In the genomic region with DNA sequence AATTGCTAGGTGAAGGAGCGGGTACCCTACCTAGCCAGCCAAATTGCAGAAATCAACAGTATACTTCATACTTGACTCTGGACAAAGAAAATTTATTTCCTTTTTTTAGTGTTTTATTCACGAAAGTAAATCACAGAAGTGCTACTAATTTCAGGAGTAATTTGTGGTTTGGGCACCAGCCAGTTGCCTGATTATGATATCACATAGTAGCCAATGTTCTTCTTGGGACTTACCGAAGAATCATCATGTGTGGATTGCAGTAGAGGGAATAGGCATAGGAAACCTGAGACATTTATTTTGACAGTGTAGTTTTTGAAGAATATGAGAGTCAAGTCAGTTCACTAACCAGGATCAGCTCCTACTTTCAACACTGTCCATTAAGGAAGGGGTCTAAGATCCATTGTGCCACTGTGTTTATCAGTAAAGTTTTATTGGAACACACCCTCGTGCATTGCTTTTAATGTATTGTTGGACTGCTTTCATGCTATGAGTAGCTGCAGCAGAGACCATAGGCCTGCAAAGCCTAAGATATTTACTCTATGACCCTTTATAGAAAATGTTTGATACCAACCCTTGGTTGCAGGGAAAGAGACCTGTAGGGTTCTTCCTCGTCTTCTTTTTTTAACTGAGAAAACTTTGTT, we compare ENCODE assay signal across 26 cellular contexts. TPM values are rescaled to one million over a fixed set of nuclear protein-coding genes. Genes with fewer than 3 reads are reported as not detected.
A peak's percentile ranks its signal among the peaks of the same experiment; 100 is the strongest.
DNase-seq lines count a peak whose midpoint lies in the region; ATAC-seq and TF ChIP-seq lines count a peak whose summit lies in the region.
"Had no signal": no experiment of that assay in that cellular context is flagged by ENCODE, and none has a peak within 500 bp of the region (broad histone marks: within the 10 kb centered on the region; RNA-seq: fewer than 3 reads in every experiment).

No MANE protein-coding gene starts in this region.

- POLR2A ChIA-PET in naive thymus-derived CD4-positive, alpha-beta T cell (lab: Charles Lee) = no interaction called here

- H3K4me3 Mint-ChIP-seq in activated T-helper 17 cell treated with anti-CD3 and anti-CD28 coated beads, Interleukin-2, amount 50 U/mL, for 72 hours = no peak overlapping the region
- H3K4me3 Mint-ChIP-seq in stimulated activated naive CD8-positive, alpha-beta T cell treated with anti-CD3 and anti-CD28 coated beads, Interleukin-15, amount 100 ng/mL, for 72 hours = no peak overlapping the region
- no peak overlapping the region for H3K4me3 Mint-ChIP-seq in naive thymus-derived CD4-positive, alpha-beta T cell
- H3K4me3 Mint-ChIP-seq: activated CD4-positive, alpha-beta T cell treated with anti-CD3 and anti-CD28 coated beads, Interleukin-2, amount 10 ng/mL, durations not matched to agents 24 days and 14 days; activated CD8-positive, alpha-beta memory T cell treated with anti-CD3 and anti-CD28 coated beads, Interleukin-2, amount 10 ng/mL, durations not matched to agents 7 days and 5 days; activated naive CD4-positive, alpha-beta T cell treated with anti-CD3 and anti-CD28 coated beads, Interleukin-2, amount 50 U/mL, for 24 hours; CD4-positive, CD25-positive, alpha-beta regulatory T cell; neural crest cell had no signal

- no peaks in the 10 kb centered on the region for H3K27me3 Mint-ChIP-seq in activated T-helper 17 cell treated with anti-CD3 and anti-CD28 coated beads, Interleukin-2, amount 50 U/mL, for 72 hours
- H3K27me3 Mint-ChIP-seq in stimulated activated naive CD8-positive, alpha-beta T cell treated with anti-CD3 and anti-CD28 coated beads, Interleukin-15, amount 100 ng/mL, for 72 hours = no peaks in the 10 kb centered on the region
- peaks cover 0 to 3% (median 0%) of the 10 kb centered on the region in 5 donors for H3K27me3 Mint-ChIP-seq in naive thymus-derived CD4-positive, alpha-beta T cell
- H3K27me3 Mint-ChIP-seq: activated CD4-positive, alpha-beta T cell treated with anti-CD3 and anti-CD28 coated beads, Interleukin-2, amount 10 ng/mL, durations not matched to agents 24 days and 14 days; activated naive CD4-positive, alpha-beta T cell treated with anti-CD3 and anti-CD28 coated beads, Interleukin-2, amount 50 U/mL, for 24 hours; CD4-positive, CD25-positive, alpha-beta regulatory T cell had no signal

- peak; percentile 58 for ATAC-seq in GM21423 (IDR thresholded peaks at IDR 0.05; ENCODE audit: unreplicated experiment)
- peak; percentile 56 for ATAC-seq in activated T-helper 17 cell treated with anti-CD3 and anti-CD28 coated beads, Interleukin-2, amount 50 U/mL, for 72 hours (replicated peaks)
- ATAC-seq in stimulated activated naive CD8-positive, alpha-beta T cell treated with anti-CD3 and anti-CD28 coated beads, Interleukin-15, amount 100 ng/mL, for 72 hours = peak; percentile 42
- ATAC-seq in naive thymus-derived CD4-positive, alpha-beta T cell = no peak
- ATAC-seq: activated CD8-positive, alpha-beta memory T cell treated with anti-CD3 and anti-CD28 coated beads, Interleukin-2, amount 10 ng/mL, durations not matched to agents 7 days and 5 days; right lobe of liver had no signal

- H3K9me3 ChIP-seq in naive thymus-derived CD4-positive, alpha-beta T cell (ENCODE audit: control insufficient read depth in 2 of 3, low read length in 3 of 3) = no peaks in the 10 kb centered on the region
- H3K9me3 ChIP-seq in colonic mucosa = no peaks in the 10 kb centered on the region
- H3K9me3 ChIP-seq: right lobe of liver, SJSA1, suprapubic skin had no signal

- no peak overlapping the region for H3K27ac ChIP-seq in naive thymus-derived CD4-positive, alpha-beta T cell (ENCODE audit: low read depth, low read length)
- H3K27ac ChIP-seq in colonic mucosa = no peak overlapping the region
- H3K27ac ChIP-seq: right lobe of liver, SJSA1, suprapubic skin had no signal

- H3K36me3 ChIP-seq in naive thymus-derived CD4-positive, alpha-beta T cell (ENCODE audit: control insufficient read depth in 2 of 3, insufficient read depth in 3 of 3, low read length in 3 of 3) = no peaks in the 10 kb centered on the region
- H3K36me3 ChIP-seq in colonic mucosa = no peaks in the 10 kb centered on the region
- H3K36me3 ChIP-seq: right lobe of liver, SJSA1, suprapubic skin had no signal

- H3K27ac Mint-ChIP-seq in activated T-helper 17 cell treated with anti-CD3 and anti-CD28 coated beads, Interleukin-2, amount 50 U/mL, for 72 hours = peak overlapping the region; percentile 52
- H3K27ac Mint-ChIP-seq in stimulated activated naive CD8-positive, alpha-beta T cell treated with anti-CD3 and anti-CD28 coated beads, Interleukin-15, amount 100 ng/mL, for 72 hours = peak overlapping the region in 1 of 2 donors; percentile 34
- peak overlapping the region in 1 of 9 donors; percentile 7 for H3K27ac Mint-ChIP-seq in naive thymus-derived CD4-positive, alpha-beta T cell
- H3K27ac Mint-ChIP-seq: activated CD4-positive, alpha-beta T cell treated with anti-CD3 and anti-CD28 coated beads, Interleukin-2, amount 10 ng/mL, durations not matched to agents 24 days and 14 days; activated CD8-positive, alpha-beta memory T cell treated with anti-CD3 and anti-CD28 coated beads, Interleukin-2, amount 10 ng/mL, durations not matched to agents 7 days and 5 days; activated naive CD4-positive, alpha-beta T cell treated with anti-CD3 and anti-CD28 coated beads, Interleukin-2, amount 50 U/mL, for 24 hours; CD4-positive, CD25-positive, alpha-beta regulatory T cell had no signal

- DNase-seq in NCI-H1105 treated with DMSO at 0.1 percent for 48 hours (lab: John Stamatoyannopoulos, UW) (peak; percentile 47), NCI-H1105 (lab: John Stamatoyannopoulos, UW) (no peak), kidney tubule cell (ENCODE audit: low spot score) (no peak), colonic mucosa (no peak)
- no peak for DNase-seq in stimulated activated naive CD8-positive, alpha-beta T cell treated with anti-CD3 and anti-CD28 coated beads, Interleukin-15, amount 100 ng/mL, for 72 hours
- no peak for DNase-seq in naive thymus-derived CD4-positive, alpha-beta T cell
- DNase-seq: 8988T; activated CD4-positive, alpha-beta T cell treated with anti-CD3 and anti-CD28 coated beads, Interleukin-2, amount 10 ng/mL, durations not matched to agents 24 days and 14 days; activated CD8-positive, alpha-beta memory T cell treated with anti-CD3 and anti-CD28 coated beads, Interleukin-2, amount 10 ng/mL, durations not matched to agents 7 days and 5 days; activated T-cell treated with anti-CD3 and anti-CD28 coated beads, Interleukin-2, amount 50 U/mL, for 48 hours; amygdala; CD4-positive, CD25-positive, alpha-beta regulatory T cell; EL; NCI-H2081; NCI-H226; NCI-H69; right lobe of liver; RPMI8226; stimulated activated CD4-positive, alpha-beta T cell treated with anti-CD3 and anti-CD28 coated beads, Interleukin-2, amount 100 ng/mL, for 48 hours had no signal

- H3K4me3 ChIP-seq in naive thymus-derived CD4-positive, alpha-beta T cell (ENCODE audit: low read length) = no peak overlapping the region
- no peak overlapping the region for H3K4me3 ChIP-seq in colonic mucosa
- H3K4me3 ChIP-seq: lung, right lobe of liver, SJSA1, suprapubic skin had no signal

- peaks cover 14% of the 10 kb centered on the region for H3K36me3 Mint-ChIP-seq in activated T-helper 17 cell treated with anti-CD3 and anti-CD28 coated beads, Interleukin-2, amount 50 U/mL, for 72 hours (ENCODE audit: low read depth)
- peaks cover 0 to 27% (median 0%) of the 10 kb centered on the region in 5 donors for H3K36me3 Mint-ChIP-seq in naive thymus-derived CD4-positive, alpha-beta T cell
- H3K36me3 Mint-ChIP-seq: activated naive CD4-positive, alpha-beta T cell treated with anti-CD3 and anti-CD28 coated beads, Interleukin-2, amount 50 U/mL, for 24 hours; CD4-positive, CD25-positive, alpha-beta regulatory T cell had no signal

- CTCF ChIA-PET in naive thymus-derived CD4-positive, alpha-beta T cell (lab: Charles Lee) = no interaction called here

- no peaks in the 10 kb centered on the region for H3K4me1 Mint-ChIP-seq in activated T-helper 17 cell treated with anti-CD3 and anti-CD28 coated beads, Interleukin-2, amount 50 U/mL, for 72 hours
- peaks cover 15% of the 10 kb centered on the region for H3K4me1 Mint-ChIP-seq in stimulated activated naive CD8-positive, alpha-beta T cell treated with anti-CD3 and anti-CD28 coated beads, Interleukin-15, amount 100 ng/mL, for 72 hours
- H3K4me1 Mint-ChIP-seq in naive thymus-derived CD4-positive, alpha-beta T cell = peaks cover 0 to 9% (median 0%) of the 10 kb centered on the region in 7 donors
- H3K4me1 Mint-ChIP-seq: activated naive CD4-positive, alpha-beta T cell treated with anti-CD3 and anti-CD28 coated beads, Interleukin-2, amount 50 U/mL, for 24 hours; CD4-positive, CD25-positive, alpha-beta regulatory T cell; neural crest cell had no signal

- intact Hi-C loops in naive thymus-derived CD4-positive, alpha-beta T cell (cut with micrococcal nuclease) = no loop called here
- intact Hi-C loops in colonic mucosa (cut with DNase I) = no loop called here

- no peak overlapping the region for H3K9ac ChIP-seq in colonic mucosa (ENCODE audit: low read depth in 2 of 2, low read length in 2 of 2)

- no peaks in the 10 kb centered on the region for H3K9me3 Mint-ChIP-seq in activated T-helper 17 cell treated with anti-CD3 and anti-CD28 coated beads, Interleukin-2, amount 50 U/mL, for 72 hours
- no peaks in the 10 kb centered on the region for H3K9me3 Mint-ChIP-seq in stimulated activated naive CD8-positive, alpha-beta T cell treated with anti-CD3 and anti-CD28 coated beads, Interleukin-15, amount 100 ng/mL, for 72 hours
- no peaks in the 10 kb centered on the region for H3K9me3 Mint-ChIP-seq in naive thymus-derived CD4-positive, alpha-beta T cell
- H3K9me3 Mint-ChIP-seq: activated CD4-positive, alpha-beta T cell treated with anti-CD3 and anti-CD28 coated beads, Interleukin-2, amount 10 ng/mL, durations not matched to agents 24 days and 14 days; activated naive CD4-positive, alpha-beta T cell treated with anti-CD3 and anti-CD28 coated beads, Interleukin-2, amount 50 U/mL, for 24 hours; neural crest cell had no signal

- H3K27me3 ChIP-seq in naive thymus-derived CD4-positive, alpha-beta T cell (ENCODE audit: control insufficient read depth in 2 of 2, insufficient read depth in 2 of 2, low read length in 2 of 2) = no peaks in the 10 kb centered on the region
- no peaks in the 10 kb centered on the region for H3K27me3 ChIP-seq in colonic mucosa
- H3K27me3 ChIP-seq: right lobe of liver, suprapubic skin had no signal

- no peaks in the 10 kb centered on the region for H3K4me1 ChIP-seq in naive thymus-derived CD4-positive, alpha-beta T cell (ENCODE audit: control insufficient read depth in 2 of 2, insufficient read depth in 2 of 2, low read length in 2 of 2)
- H3K4me1 ChIP-seq in colonic mucosa = no peaks in the 10 kb centered on the region
- H3K4me1 ChIP-seq: right lobe of liver, SJSA1, suprapubic skin had no signal

- TF ChIP-seq CTCF in colonic mucosa (IDR thresholded peaks at IDR 0.05) = no peak

RNA-seq across cellular contexts. Expression of a gene that starts 32.1 kb away (rescaled TPM):
- total RNA-seq in activated T-helper 17 cell treated with anti-CD3 and anti-CD28 coated beads, Interleukin-2, amount 50 U/mL, for 72 hours = 10 to 100 TPM; 26.8 to 41.9 TPM
- total RNA-seq in naive thymus-derived CD4-positive, alpha-beta T cell = 10 to 100 TPM in 1 of 5 experiments, 1 to 10 TPM in 1, under 1 TPM in 3; 0.16 to 22.2 (median 0.68) TPM
- not detected for polyA plus RNA-seq in naive thymus-derived CD4-positive, alpha-beta T cell
- total RNA-seq in colonic mucosa = 10 to 100 TPM; 80.6 to 86.6 TPM
- total RNA-seq: SJSA1 had no signal
